Comparison of ENCODE assay signal across 18 cellular contexts in the genomic region with DNA sequence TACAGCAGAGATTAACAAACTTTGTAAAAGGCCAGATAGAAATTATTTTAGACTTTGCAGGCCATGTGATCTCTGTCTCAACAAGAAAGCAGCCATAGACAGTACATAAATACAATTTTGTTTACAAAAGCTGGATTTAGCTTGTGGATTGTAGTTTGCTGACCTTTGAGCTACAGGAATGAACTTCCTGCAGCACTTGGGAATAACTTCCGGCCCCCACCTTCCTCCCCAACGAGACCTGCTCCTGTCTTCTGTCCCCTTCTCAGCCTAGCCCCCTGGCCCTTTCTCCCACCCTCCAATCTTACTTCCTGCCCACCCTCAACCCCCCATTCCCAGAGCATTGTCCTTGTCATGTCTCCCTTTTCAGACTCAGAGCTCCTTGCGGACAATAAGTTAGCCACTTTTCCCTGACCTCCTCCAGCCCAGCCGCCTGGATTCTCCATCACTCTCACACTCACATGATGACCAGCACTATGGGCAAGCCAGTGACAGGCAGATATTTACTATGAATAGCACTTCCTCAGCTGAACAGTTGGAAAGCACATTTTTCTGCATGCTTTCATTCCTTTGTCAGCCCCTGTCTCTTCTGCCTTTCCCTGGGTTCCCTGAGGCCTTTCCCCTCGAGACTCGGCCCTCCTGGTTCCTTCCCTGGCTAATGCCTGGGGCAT. TPM values are rescaled to one million over a fixed set of nuclear protein-coding genes. Genes with fewer than 3 reads are reported as not detected.
DNase-seq lines count a peak whose midpoint lies in the region; ATAC-seq, FAIRE-seq and TF ChIP-seq lines count a peak whose summit lies in the region.
"Had no signal": no experiment of that assay in that cellular context is flagged by ENCODE, and none has a peak within 500 bp of the region (broad histone marks: within the 10 kb centered on the region; RNA-seq: fewer than 3 reads in every experiment).

No MANE protein-coding gene starts in this region.

- intact Hi-C loops in HepG2 (cut with micrococcal nuclease; ENCODE audit: unreplicated experiment) = no loop called here
- intact Hi-C loops in right lobe of liver (cut with DNase I) = loop anchor here in 1 of 2 donors (10.0 kb wide), 1 partner anchor 52 kb away; no protein-coding TSS in a partner anchor

- no peak for DNase-seq in HepG2 (ENCODE audit: low spot score)
- DNase-seq in right lobe of liver = no peak
- DNase-seq in brain microvascular endothelial cell = peak; percentile 29
- DNase-seq in myocyte (ENCODE audit: low read depth) = peak; percentile 42
- DNase-seq in NCI-H1930 (lab: John Stamatoyannopoulos, UW) = no peak
- no peak for DNase-seq in mesenteric fat pad (ENCODE audit: low spot score)
- DNase-seq in H4 (ENCODE audit: low spot score) = no peak
- DNase-seq: COR-L47, Karpas-422, MG63, NCI-H1092 treated with DMSO at 0.1 percent for 48 hours, NCI-H226, NCI-H524 treated with DMSO at 0.1 percent for 48 hours, SHP77 treated with DMSO at 0.1 percent for 48 hours had no signal

- 29% methylated on average over 6 of the region's 6 CpGs for WGBS in HepG2 (ENCODE audit: low lambda C conversion rate)
- 37% methylated on average over 6 of the region's 6 CpGs for WGBS in right lobe of liver (ENCODE audit: insufficient coverage, low coverage, low lambda C conversion rate, missing lambda C conversion rate)

- TF ChIP-seq CTCF in HepG2 (CRISPR knock-in tag; IDR thresholded peaks at IDR 0.05) (no peak), right lobe of liver (IDR thresholded peaks at IDR 0.05) (no peak), brain microvascular endothelial cell (IDR thresholded peaks at IDR 0.05; ENCODE audit: low read depth, low read length, missing control alignments) (no peak)

- H4K20me1 ChIP-seq in HepG2 (ENCODE audit: insufficient read depth, low read length) = no peaks in the 10 kb centered on the region

- H3K27me3 ChIP-seq in HepG2 (ENCODE audit: control insufficient read depth in 1 of 2, insufficient read depth in 2 of 2, low read length in 2 of 2) = no peaks in the 10 kb centered on the region; a peak in 1 of 5 replicates
- no peaks in the 10 kb centered on the region for H3K27me3 ChIP-seq in right lobe of liver
- H3K27me3 ChIP-seq in brain microvascular endothelial cell (replicated peaks) = no peaks in the 10 kb centered on the region
- H3K27me3 ChIP-seq: MG63 had no signal

- H3K4me2 ChIP-seq in HepG2 (ENCODE audit: low read depth, low read length) = peak overlapping the region; percentile 46

- ATAC-seq in HepG2 (no peak), right lobe of liver (no peak)
- ATAC-seq in activated CD4-positive, CD25-positive, alpha-beta regulatory T cell treated with anti-CD3 and anti-CD28 coated beads, Interleukin-2, amount 50 U/mL, for 24 hours = no peak
- ATAC-seq: Panc1 had no signal

- TF ChIP-seq POLR2A in HepG2 (IDR thresholded peaks at IDR 0.05; ENCODE audit: insufficient read depth in 1 of 2, low read depth in 2 of 2, low read length in 2 of 2) (no peak), right lobe of liver (IDR thresholded peaks at IDR 0.05) (no peak)

- H3K4me1 ChIP-seq in HepG2 (ENCODE audit: insufficient read depth, low read length) = peaks cover 12% of the 10 kb centered on the region
- no peaks in the 10 kb centered on the region for H3K4me1 ChIP-seq in right lobe of liver

- no peak overlapping the region for H3K9ac ChIP-seq in HepG2 (ENCODE audit: insufficient read depth, low read depth, low read length)

- H2AFZ ChIP-seq in HepG2 (ENCODE audit: low read length) = no peak overlapping the region

- TF ChIP-seq EP300 in HepG2 (IDR thresholded peaks at IDR 0.05; ENCODE audit: low read depth in 2 of 2, low read length in 2 of 2) (no peak), HepG2 (CRISPR knock-in tag; IDR thresholded peaks at IDR 0.05; ENCODE audit: borderline replicate concordance) (no peak)

- H3K36me3 ChIP-seq in HepG2 (replicated peaks in 1 of 2; ENCODE audit: control insufficient read depth in 1 of 2, insufficient read depth in 2 of 2, low read length in 2 of 2) (no peaks in the 10 kb centered on the region), right lobe of liver (no peaks in the 10 kb centered on the region), brain microvascular endothelial cell (replicated peaks) (no peaks in the 10 kb centered on the region)
- H3K36me3 ChIP-seq: MG63 had no signal

- H3K79me2 ChIP-seq in HepG2 (ENCODE audit: insufficient read depth, low read length) = no peaks in the 10 kb centered on the region

- H3K27ac ChIP-seq in HepG2 (ENCODE audit: extremely low read length, insufficient read depth, low read length) = no peak overlapping the region
- H3K27ac ChIP-seq in right lobe of liver = no peak overlapping the region
- no peak overlapping the region for H3K27ac ChIP-seq in brain microvascular endothelial cell

- H3K4me3 ChIP-seq in HepG2 (replicated peaks in 1 of 3; ENCODE audit: insufficient read depth in 1 of 3, low read depth in 2 of 3, low read length in 3 of 3) (peak overlapping the region in 1 of 3 experiments; percentile 17; a peak in 1 of 6 replicates), right lobe of liver (no peak overlapping the region), brain microvascular endothelial cell (ENCODE audit: low read depth, low read length) (no peak overlapping the region)
- H3K4me3 ChIP-seq: MG63 had no signal

- FAIRE-seq in HepG2 (lab: Jason Lieb, UNC) = no peak
- FAIRE-seq: H1 had no signal

- H3K9me3 ChIP-seq in HepG2 (ENCODE audit: low read length) (no peaks in the 10 kb centered on the region), right lobe of liver (no peaks in the 10 kb centered on the region)
- H3K9me3 ChIP-seq: MG63 had no signal

- CTCF ChIA-PET in HepG2 (lab: Yijun Ruan, JAX; ENCODE audit: low intra/inter-chr PET ratio, low total read pairs) = no interaction called here

- POLR2A ChIA-PET in HepG2 (lab: Yijun Ruan, JAX) = no interaction called here

- TF ChIP-seq RAD21 in HepG2 (CRISPR knock-in tag; IDR thresholded peaks at IDR 0.05) = no peak

- in situ Hi-C loops in HepG2 (cut with HindIII; ENCODE audit: extremely low pct_ligation_motif_present, low pct_unique_long_range_greater_than_20kb) = no loop called here
- in situ Hi-C loops in brain microvascular endothelial cell (cut with HindIII; ENCODE audit: low pct_ligation_motif_present, low sequenced_read_pairs) = no loop called here

- BruUV-seq in HepG2 (replicated peaks; lab: Mats Ljungman, UMichigan) = no TSS peak

RNA-seq across cellular contexts. Expression of a gene that starts 27.6 kb away (rescaled TPM):
- total RNA-seq in HepG2 (2016; rRNA removed; fragmentation: Illumina TruSeq; extraction: Trizol) = not detected in 2 replicates
- not detected in 2 replicates for total RNA-seq in HepG2 (2016; cell fraction: cytosol; rRNA removed; fragmentation: Illumina TruSeq; extraction: Trizol; ENCODE audit: low read depth)
- total RNA-seq in HepG2 (2016; cell fraction: insoluble cytoplasmic fraction; rRNA removed; fragmentation: Illumina TruSeq; extraction: Trizol) = not detected in 2 replicates
- total RNA-seq in HepG2 (2016; cell fraction: membrane; rRNA removed; fragmentation: Illumina TruSeq; extraction: Trizol) = not detected in 2 replicates
- total RNA-seq in HepG2 (2016; cell fraction: nucleus; rRNA removed; fragmentation: Illumina TruSeq; extraction: Trizol) = not detected in 2 replicates
- 0.03 and 0.05 TPM in 2 replicates for polyA plus RNA-seq in HepG2 (2011; rRNA removed)
- polyA plus RNA-seq in HepG2 (2011; cell fraction: cytosol; rRNA removed) = not detected in 2 replicates
- polyA plus RNA-seq in HepG2 (2011; cell fraction: nucleus; rRNA removed) = 0.05 and 0.23 TPM in 2 replicates
- polyA plus RNA-seq in HepG2 (2012) = not detected in 2 replicates
- not detected in 2 replicates for polyA plus RNA-seq in HepG2 (2016; cell fraction: cytosol; fragmentation: Illumina TruSeq; extraction: Trizol; ENCODE audit: low read depth)
- polyA plus RNA-seq in HepG2 (2016; cell fraction: insoluble cytoplasmic fraction; fragmentation: Illumina TruSeq; extraction: Trizol; ENCODE audit: low read depth) = 0.09 TPM in 1 of 2 replicates, not detected in the other
- polyA plus RNA-seq in HepG2 (2016; cell fraction: membrane; fragmentation: Illumina TruSeq; extraction: Trizol; ENCODE audit: low read depth) = not detected in 2 replicates
- not detected in 2 replicates for polyA plus RNA-seq in HepG2 (2016; cell fraction: nucleus; fragmentation: Illumina TruSeq; extraction: Trizol; ENCODE audit: insufficient read depth, low read depth)
- polyA minus RNA-seq in HepG2 (2011; rRNA and poly(A)+ RNA removed; ENCODE audit: low replicate concordance) = 0.65 TPM in 1 of 2 replicates, not detected in the other
- polyA minus RNA-seq in HepG2 (2011; cell fraction: cytosol; rRNA and poly(A)+ RNA removed) = not detected in 2 replicates
- polyA minus RNA-seq in HepG2 (2011; cell fraction: nucleus; rRNA and poly(A)+ RNA removed) = not detected in 2 replicates
- not detected for total RNA-seq in right lobe of liver
- 0.13 and 1.1 TPM in 2 replicates for total RNA-seq in myocyte
- polyA plus RNA-seq in myocyte (2012) = 0.05 TPM
- total RNA-seq in mesenteric fat pad = 0.48 TPM
- 0.17 TPM in 1 of 2 replicates, not detected in the other for total RNA-seq in H4 (2014; rRNA removed; shearing (Covaris generic))
- total RNA-seq: Daoy had no signal

RNA-seq across cellular contexts. Expression of a gene that starts 33.3 kb away (rescaled TPM):
- total RNA-seq in HepG2 (2016; rRNA removed; fragmentation: Illumina TruSeq; extraction: Trizol) (0.69 and 0.77 TPM in 2 replicates), right lobe of liver (1 to 10 TPM; 1.4 to 3.7 (median 2.4) TPM), myocyte (264 and 289 TPM in 2 replicates), mesenteric fat pad (14.4 TPM)
- 1.5 and 1.9 TPM in 2 replicates for total RNA-seq in HepG2 (2016; cell fraction: cytosol; rRNA removed; fragmentation: Illumina TruSeq; extraction: Trizol; ENCODE audit: low read depth)
- total RNA-seq in HepG2 (2016; cell fraction: insoluble cytoplasmic fraction; rRNA removed; fragmentation: Illumina TruSeq; extraction: Trizol) = 0.48 and 1.1 TPM in 2 replicates
- 0.28 and 0.62 TPM in 2 replicates for total RNA-seq in HepG2 (2016; cell fraction: membrane; rRNA removed; fragmentation: Illumina TruSeq; extraction: Trizol)
- total RNA-seq in HepG2 (2016; cell fraction: nucleus; rRNA removed; fragmentation: Illumina TruSeq; extraction: Trizol) = 1.3 and 1.8 TPM in 2 replicates
- polyA plus RNA-seq in HepG2 (2011; rRNA removed) = 0.48 and 0.59 TPM in 2 replicates
- polyA plus RNA-seq in HepG2 (2011; cell fraction: cytosol; rRNA removed) = 0.33 and 0.78 TPM in 2 replicates
- polyA plus RNA-seq in HepG2 (2011; cell fraction: nucleus; rRNA removed) = 2.6 and 3.3 TPM in 2 replicates
- 0.27 and 0.32 TPM in 2 replicates for polyA plus RNA-seq in HepG2 (2012)
- 0.51 and 0.57 TPM in 2 replicates for polyA plus RNA-seq in HepG2 (2016; cell fraction: cytosol; fragmentation: Illumina TruSeq; extraction: Trizol; ENCODE audit: low read depth)
- polyA plus RNA-seq in HepG2 (2016; cell fraction: insoluble cytoplasmic fraction; fragmentation: Illumina TruSeq; extraction: Trizol; ENCODE audit: low read depth) = 0.52 and 0.82 TPM in 2 replicates
- 0.30 and 0.48 TPM in 2 replicates for polyA plus RNA-seq in HepG2 (2016; cell fraction: membrane; fragmentation: Illumina TruSeq; extraction: Trizol; ENCODE audit: low read depth)
- 1.3 and 2.2 TPM in 2 replicates for polyA plus RNA-seq in HepG2 (2016; cell fraction: nucleus; fragmentation: Illumina TruSeq; extraction: Trizol; ENCODE audit: insufficient read depth, low read depth)
- 1.4 and 198 TPM in 2 replicates for polyA minus RNA-seq in HepG2 (2011; rRNA and poly(A)+ RNA removed; ENCODE audit: low replicate concordance)
- polyA minus RNA-seq in HepG2 (2011; cell fraction: cytosol; rRNA and poly(A)+ RNA removed) = 2.9 and 6.2 TPM in 2 replicates
- polyA minus RNA-seq in HepG2 (2011; cell fraction: nucleus; rRNA and poly(A)+ RNA removed) = 1.1 and 2.8 TPM in 2 replicates
- 485 TPM for polyA plus RNA-seq in myocyte (2012)
- total RNA-seq in H4 (2014; rRNA removed; shearing (Covaris generic)) = 106 and 129 TPM in 2 replicates

RNA-seq across cellular contexts. Expression of a gene that starts 53.6 kb away (rescaled TPM):
- total RNA-seq in HepG2 (2016; rRNA removed; fragmentation: Illumina TruSeq; extraction: Trizol) (0.51 and 0.55 TPM in 2 replicates), right lobe of liver (not detected), myocyte (not detected in 2 replicates), mesenteric fat pad (0.55 TPM)
- 0.44 and 1.4 TPM in 2 replicates for total RNA-seq in HepG2 (2016; cell fraction: cytosol; rRNA removed; fragmentation: Illumina TruSeq; extraction: Trizol; ENCODE audit: low read depth)
- total RNA-seq in HepG2 (2016; cell fraction: insoluble cytoplasmic fraction; rRNA removed; fragmentation: Illumina TruSeq; extraction: Trizol) = 0.40 and 0.80 TPM in 2 replicates
- 1.8 and 1.9 TPM in 2 replicates for total RNA-seq in HepG2 (2016; cell fraction: membrane; rRNA removed; fragmentation: Illumina TruSeq; extraction: Trizol)
- 0.93 and 0.97 TPM in 2 replicates for total RNA-seq in HepG2 (2016; cell fraction: nucleus; rRNA removed; fragmentation: Illumina TruSeq; extraction: Trizol)
- 2.3 and 2.5 TPM in 2 replicates for polyA plus RNA-seq in HepG2 (2011; rRNA removed)
- 1.0 and 1.2 TPM in 2 replicates for polyA plus RNA-seq in HepG2 (2011; cell fraction: cytosol; rRNA removed)
- 10.2 TPM in 2 replicates for polyA plus RNA-seq in HepG2 (2011; cell fraction: nucleus; rRNA removed)
- 2.5 and 2.7 TPM in 2 replicates for polyA plus RNA-seq in HepG2 (2012)
- 6.6 and 7.4 TPM in 2 replicates for polyA plus RNA-seq in HepG2 (2016; cell fraction: cytosol; fragmentation: Illumina TruSeq; extraction: Trizol; ENCODE audit: low read depth)
- 2.3 and 2.8 TPM in 2 replicates for polyA plus RNA-seq in HepG2 (2016; cell fraction: insoluble cytoplasmic fraction; fragmentation: Illumina TruSeq; extraction: Trizol; ENCODE audit: low read depth)
- 12.2 and 12.9 TPM in 2 replicates for polyA plus RNA-seq in HepG2 (2016; cell fraction: membrane; fragmentation: Illumina TruSeq; extraction: Trizol; ENCODE audit: low read depth)
- polyA plus RNA-seq in HepG2 (2016; cell fraction: nucleus; fragmentation: Illumina TruSeq; extraction: Trizol; ENCODE audit: insufficient read depth, low read depth) = 8.1 and 8.9 TPM in 2 replicates
- 1.8 and 3.4 TPM in 2 replicates for polyA minus RNA-seq in HepG2 (2011; rRNA and poly(A)+ RNA removed; ENCODE audit: low replicate concordance)
- polyA minus RNA-seq in HepG2 (2011; cell fraction: cytosol; rRNA and poly(A)+ RNA removed) = 0.62 and 0.99 TPM in 2 replicates
- 1.3 and 2.4 TPM in 2 replicates for polyA minus RNA-seq in HepG2 (2011; cell fraction: nucleus; rRNA and poly(A)+ RNA removed)
- polyA plus RNA-seq in myocyte (2012) = 0.33 TPM
- 0.49 and 1.6 TPM in 2 replicates for total RNA-seq in H4 (2014; rRNA removed; shearing (Covaris generic))

Comparison
In these comparisons a context has a peak if more than half of its experiments do, and no peak if none do; other contexts are left out.
1. DNase-seq: peak in brain microvascular endothelial cell (single experiment) and myocyte (single experiment); none in HepG2 (single experiment), right lobe of liver (0 of 3), NCI-H1930 (0 of 2), mesenteric fat pad (single experiment) and H4 (single experiment).